8 cellular contexts compared by ENCODE assay signal in the genomic region with DNA sequence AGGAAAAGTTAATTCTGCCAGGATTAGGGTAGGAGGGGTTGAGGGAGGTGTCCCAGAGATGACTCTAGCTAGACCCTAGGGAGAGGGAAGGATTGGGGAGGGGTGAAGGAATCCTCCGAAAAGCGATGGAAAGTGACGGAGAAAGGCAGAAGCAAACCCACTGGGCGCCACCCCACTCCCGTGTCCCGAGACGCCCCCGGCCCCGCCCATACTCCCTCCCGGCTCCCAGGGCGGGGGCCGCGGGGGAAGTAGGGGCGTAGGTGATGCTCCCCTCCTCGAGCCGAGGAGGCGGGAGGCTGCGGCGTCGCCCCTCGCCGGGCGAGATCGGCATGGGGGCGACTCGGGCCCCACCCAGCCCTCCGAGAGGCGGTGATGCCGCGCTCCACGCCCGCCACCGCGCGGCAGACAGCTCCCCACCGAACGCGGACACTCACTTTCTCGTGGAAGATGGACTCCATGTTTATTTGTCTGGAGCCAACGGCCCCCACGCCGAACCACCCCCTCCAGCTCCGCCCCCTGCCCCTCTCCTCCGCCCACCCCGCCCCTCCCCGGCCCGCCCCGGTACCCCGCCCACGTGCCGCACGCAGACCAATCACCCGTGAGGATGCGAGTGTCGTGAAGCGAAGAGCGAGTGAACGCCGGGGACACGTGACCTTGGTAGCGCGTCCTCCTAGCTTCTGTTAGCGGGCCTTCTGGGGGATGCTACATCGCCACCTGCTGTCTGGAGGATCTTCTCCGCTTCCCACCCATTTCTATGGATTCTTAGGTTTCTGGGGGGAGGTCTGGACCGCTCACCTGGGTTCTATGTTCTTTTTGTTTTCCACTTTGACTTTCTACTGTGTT. TPM values are rescaled to one million over a fixed set of nuclear protein-coding genes. Genes with fewer than 3 reads are reported as not detected.
DNase-seq lines count a peak whose midpoint lies in the region; ATAC-seq, FAIRE-seq and TF ChIP-seq lines count a peak whose summit lies in the region.

Gene ATXN3, minus strand, starts transcription at position 488 of the 843 bp plus-strand sequence. Its CDS starts 30 bp downstream, at position 458.

- H3K4me3 ChIP-seq in BLaER1 treated with 17β-estradiol and CSF1 and Interleukin-3, amounts not matched to agents 10 nM and 100 nM = peak within 1 kb of the TSS; percentile 62 to 99 (median 86)
- peak within 1 kb of the TSS; percentile 99 for H3K4me3 ChIP-seq in colonic mucosa

- no peaks in the 10 kb centered on the region for H3K9me3 ChIP-seq in BLaER1 treated with 17β-estradiol and CSF1 and Interleukin-3, amounts not matched to agents 10 nM and 100 nM (replicated peaks in 1 of 11)
- no peaks in the 10 kb centered on the region for H3K9me3 ChIP-seq in colonic mucosa

- peak; percentile 60 for TF ChIP-seq CTCF in colonic mucosa (IDR thresholded peaks at IDR 0.05)

- peaks cover 9 to 46% (median 32%) of the 10 kb centered on the region in 11 experiments; a peak in 17 of 22 replicates for H4K20me1 ChIP-seq in BLaER1 treated with 17β-estradiol and CSF1 and Interleukin-3, amounts not matched to agents 10 nM and 100 nM

- peaks cover 21 to 53% (median 31%) of the 10 kb centered on the region in 10 experiments for H3K4me1 ChIP-seq in BLaER1 treated with 17β-estradiol and CSF1 and Interleukin-3, amounts not matched to agents 10 nM and 100 nM
- H3K4me1 ChIP-seq in colonic mucosa = no peaks in the 10 kb centered on the region

- no peaks in the 10 kb centered on the region for H3K27me3 ChIP-seq in BLaER1 treated with 17β-estradiol and CSF1 and Interleukin-3, amounts not matched to agents 10 nM and 100 nM
- H3K27me3 ChIP-seq in colonic mucosa = no peaks in the 10 kb centered on the region

- H3K4me2 ChIP-seq in BLaER1 treated with 17β-estradiol and CSF1 and Interleukin-3, amounts not matched to agents 10 nM and 100 nM = peak within 1 kb of the TSS; percentile 70 to 97 (median 91)

- DNase-seq in GM19239 (ENCODE audit: insufficient read length, low spot score) (peak; percentile 92), NCI-H524 treated with DMSO at 0.1 percent for 48 hours (lab: John Stamatoyannopoulos, UW) (peak; percentile 86), colonic mucosa (peak; percentile 97), left colon (peak; percentile 95 to 99)
- peak; percentile 97 for DNase-seq in activated CD4-positive, alpha-beta T cell treated with anti-CD3 and anti-CD28 coated beads for 48 hours
- DNase-seq in stimulated activated CD4-positive, alpha-beta T cell treated with anti-CD3 and anti-CD28 coated beads, Interleukin-1b, Interleukin-23, amount 100 ng/mL, for 48 hours = peak; percentile 97

- peak within 1 kb of the TSS; percentile 78 to 97 (median 92) for H3K27ac ChIP-seq in BLaER1 treated with 17β-estradiol and CSF1 and Interleukin-3, amounts not matched to agents 10 nM and 100 nM
- H3K27ac ChIP-seq in colonic mucosa = peak within 1 kb of the TSS; percentile 99

- H3K36me3 ChIP-seq in BLaER1 treated with 17β-estradiol and CSF1 and Interleukin-3, amounts not matched to agents 10 nM and 100 nM = 0 out of 22 replicates have a peak, but pooled peaks cover 0 to 3% (median 0%) of the 10 kb centered on the region in 11 experiments
- no peaks in the 10 kb centered on the region for H3K36me3 ChIP-seq in colonic mucosa

- peak within 1 kb of the TSS; percentile 84 to 97 (median 93) for H3K9ac ChIP-seq in BLaER1 treated with 17β-estradiol and CSF1 and Interleukin-3, amounts not matched to agents 10 nM and 100 nM
- H3K9ac ChIP-seq in colonic mucosa (ENCODE audit: low read depth in 2 of 2, low read length in 2 of 2) = peak within 1 kb of the TSS; percentile 67 to 79

- peak; percentile 67 for ATAC-seq in HG03457 (IDR thresholded peaks at IDR 0.05; ENCODE audit: unreplicated experiment)
- ATAC-seq in left colon = peak; percentile 93

- peak; percentile 100 for FAIRE-seq in GM19239 (lab: Jason Lieb, UNC)

- intact Hi-C loops in colonic mucosa (cut with DNase I) = no loop called here
- intact Hi-C loops in left colon (cut with DNase I, micrococcal nuclease) = no loop called here

RNA-seq across cellular contexts. Expression of gene ATXN3, which starts in this region (rescaled TPM):
- total RNA-seq in colonic mucosa = 10 to 100 TPM; 20.6 to 21.8 TPM
- total RNA-seq in left colon = 10 to 100 TPM; 21.8 to 28.0 TPM

Comparison
In these comparisons a context has a peak if more than half of its experiments do, and no peak if none do; other contexts are left out.
1. Peak in every context shown above with its lines: DNase-seq, ATAC-seq, H3K4me3 ChIP-seq and H3K27ac ChIP-seq.